In the genomic region with DNA sequence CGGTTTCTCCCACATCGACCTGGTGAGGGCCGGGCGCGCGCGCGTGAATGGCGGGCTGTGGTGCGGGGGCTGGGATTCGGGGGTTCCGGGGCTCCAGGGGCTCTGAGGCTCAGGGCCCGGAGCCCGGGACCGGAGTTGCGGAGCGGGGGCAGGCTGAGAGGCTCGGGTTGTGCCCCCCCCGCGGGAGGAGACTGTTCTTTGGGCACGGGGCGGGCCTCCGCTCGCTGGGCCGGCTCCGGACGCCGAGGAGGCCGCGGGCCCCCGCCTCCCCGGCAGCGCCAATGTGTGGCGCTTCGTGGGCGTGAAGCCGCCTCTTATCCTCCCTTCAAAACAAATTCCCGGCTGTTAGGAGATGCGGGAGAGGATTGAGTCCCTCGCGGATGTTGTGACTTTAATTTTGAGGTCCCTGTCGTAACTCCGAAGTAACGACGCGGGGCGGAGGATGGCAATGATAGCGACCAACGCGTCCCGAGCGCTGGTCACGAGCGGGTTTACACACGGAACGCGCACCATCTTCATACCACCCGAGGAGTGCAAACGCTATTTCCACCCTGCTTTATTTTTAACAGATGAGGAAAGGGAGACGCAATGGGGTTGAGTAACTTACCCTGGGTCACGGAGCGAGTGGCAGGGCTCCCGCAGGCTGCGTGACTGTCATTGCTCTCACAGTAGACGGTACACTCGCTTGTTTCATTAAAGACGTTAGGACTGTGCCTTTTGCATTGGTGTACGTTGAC, we compare ENCODE assay signal across 1 cellular context.
TF ChIP-seq lines count a peak whose summit lies in the region.

No MANE protein-coding gene starts in this region.

TF ChIP-seq in K562, 482 proteins besides CTCF, POLR2A, EP300 and RAD21 (continues in another document):
- TF ChIP-seq FOXJ2 (tag; IDR thresholded peaks at IDR 0.05) (0 out of 2 replicates have a peak, but pooled peaks have one; percentile 45), PHF8 (IDR thresholded peaks at IDR 0.05; ENCODE audit: borderline replicate concordance, low read length) (peak; percentile 14; the same call in 1 of the 2 replicates), HNRNPL (IDR thresholded peaks at IDR 0.05; ENCODE audit: low read depth, low read length) (0 out of 2 replicates have a peak, but pooled peaks have one; percentile 4), ATF1 (CRISPR knock-in tag; IDR thresholded peaks at IDR 0.05) (no peak), ATF1 (tag; IDR thresholded peaks at IDR 0.05) (peak; percentile 33; the same call in 1 of the 2 replicates), PKNOX1 (IDR thresholded peaks at IDR 0.05) (no peak), HBP1 (CRISPR knock-in tag; IDR thresholded peaks at IDR 0.05) (no peak), U2AF1 (optimal IDR thresholded peaks at IDR 0.05; ENCODE audit: low read depth, low read length) (peak; percentile 58), BCOR (IDR thresholded peaks at IDR 0.05) (no peak), POLR2H (tag; IDR thresholded peaks at IDR 0.05; ENCODE audit: low read depth) (peak; percentile 14; the same call in 1 of the 2 replicates), SIN3A (IDR thresholded peaks at IDR 0.05; ENCODE audit: borderline replicate concordance in 2 of 2, control insufficient read depth in 1 of 2, low read depth in 2 of 2, low read length in 2 of 2) (peak in 1 of 2 experiments; percentile 68; a peak in 1 of 4 replicates), HDAC1 (IDR thresholded peaks at IDR 0.05) (peak in 1 of 2 experiments; percentile 20; a peak in 2 of 4 replicates), ZNF740 (CRISPR knock-in tag; IDR thresholded peaks at IDR 0.05) (0 out of 2 replicates have a peak, but pooled peaks have one; percentile 56), ZNF740 (tag; IDR thresholded peaks at IDR 0.05) (peak in 1 of 2 experiments; percentile 63; a peak in 1 of 4 replicates), GABPA (tag; conservative IDR thresholded peaks at IDR 0.05; ENCODE audit: low read depth) (peak; percentile 91), STAT6 (CRISPR knock-in tag; IDR thresholded peaks at IDR 0.05) (0 out of 2 replicates have a peak, but pooled peaks have one; percentile 28), HMGXB4 (CRISPR knock-in tag; IDR thresholded peaks at IDR 0.05) (peak; percentile 37; the same call in 1 of the 2 replicates), NELFE (IDR thresholded peaks at IDR 0.05; ENCODE audit: insufficient read depth, insufficient read length) (no peak), NFRKB (IDR thresholded peaks at IDR 0.05; ENCODE audit: low read depth) (0 out of 2 replicates have a peak, but pooled peaks have one; percentile 2), RBBP5 (IDR thresholded peaks at IDR 0.05; ENCODE audit: borderline replicate concordance, insufficient read depth, low read length, poor library complexity, severe bottlenecking) (peak; percentile 62), EP400 (IDR thresholded peaks at IDR 0.05) (peak; percentile 58; the same call in 1 of the 2 replicates), ZBTB11 (CRISPR knock-in tag; IDR thresholded peaks at IDR 0.05) (peak in 1 of 3 experiments; percentile 84; a peak in 2 of 6 replicates)
- TF ChIP-seq, protein P1, sequence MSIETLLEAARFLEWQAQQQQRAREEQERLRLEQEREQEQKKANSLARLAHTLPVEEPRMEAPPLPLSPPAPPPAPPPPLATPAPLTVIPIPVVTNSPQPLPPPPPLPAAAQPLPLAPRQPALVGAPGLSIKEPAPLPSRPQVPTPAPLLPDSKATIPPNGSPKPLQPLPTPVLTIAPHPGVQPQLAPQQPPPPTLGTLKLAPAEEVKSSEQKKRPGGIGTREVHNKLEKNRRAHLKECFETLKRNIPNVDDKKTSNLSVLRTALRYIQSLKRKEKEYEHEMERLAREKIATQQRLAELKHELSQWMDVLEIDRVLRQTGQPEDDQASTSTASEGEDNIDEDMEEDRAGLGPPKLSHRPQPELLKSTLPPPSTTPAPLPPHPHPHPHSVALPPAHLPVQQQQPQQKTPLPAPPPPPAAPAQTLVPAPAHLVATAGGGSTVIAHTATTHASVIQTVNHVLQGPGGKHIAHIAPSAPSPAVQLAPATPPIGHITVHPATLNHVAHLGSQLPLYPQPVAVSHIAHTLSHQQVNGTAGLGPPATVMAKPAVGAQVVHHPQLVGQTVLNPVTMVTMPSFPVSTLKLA (conservative IDR thresholded peaks at IDR 0.05): peak; percentile 59; a peak in 2 of 4 replicates
- TF ChIP-seq, protein P2, sequence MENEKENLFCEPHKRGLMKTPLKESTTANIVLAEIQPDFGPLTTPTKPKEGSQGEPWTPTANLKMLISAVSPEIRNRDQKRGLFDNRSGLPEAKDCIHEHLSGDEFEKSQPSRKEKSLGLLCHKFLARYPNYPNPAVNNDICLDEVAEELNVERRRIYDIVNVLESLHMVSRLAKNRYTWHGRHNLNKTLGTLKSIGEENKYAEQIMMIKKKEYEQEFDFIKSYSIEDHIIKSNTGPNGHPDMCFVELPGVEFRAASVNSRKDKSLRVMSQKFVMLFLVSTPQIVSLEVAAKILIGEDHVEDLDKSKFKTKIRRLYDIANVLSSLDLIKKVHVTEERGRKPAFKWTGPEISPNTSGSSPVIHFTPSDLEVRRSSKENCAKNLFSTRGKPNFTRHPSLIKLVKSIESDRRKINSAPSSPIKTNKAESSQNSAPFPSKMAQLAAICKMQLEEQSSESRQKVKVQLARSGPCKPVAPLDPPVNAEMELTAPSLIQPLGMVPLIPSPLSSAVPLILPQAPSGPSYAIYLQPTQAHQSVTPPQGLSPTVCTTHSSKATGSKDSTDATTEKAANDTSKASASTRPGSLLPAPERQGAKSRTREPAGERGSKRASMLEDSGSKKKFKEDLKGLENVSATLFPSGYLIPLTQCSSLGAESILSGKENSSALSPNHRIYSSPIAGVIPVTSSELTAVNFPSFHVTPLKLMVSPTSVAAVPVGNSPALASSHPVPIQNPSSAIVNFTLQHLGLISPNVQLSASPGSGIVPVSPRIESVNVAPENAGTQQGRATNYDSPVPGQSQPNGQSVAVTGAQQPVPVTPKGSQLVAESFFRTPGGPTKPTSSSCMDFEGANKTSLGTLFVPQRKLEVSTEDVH (IDR thresholded peaks at IDR 0.05; ENCODE audit: low read depth, partially characterized antibody): peak; percentile 54
- TF ChIP-seq, protein P3, sequence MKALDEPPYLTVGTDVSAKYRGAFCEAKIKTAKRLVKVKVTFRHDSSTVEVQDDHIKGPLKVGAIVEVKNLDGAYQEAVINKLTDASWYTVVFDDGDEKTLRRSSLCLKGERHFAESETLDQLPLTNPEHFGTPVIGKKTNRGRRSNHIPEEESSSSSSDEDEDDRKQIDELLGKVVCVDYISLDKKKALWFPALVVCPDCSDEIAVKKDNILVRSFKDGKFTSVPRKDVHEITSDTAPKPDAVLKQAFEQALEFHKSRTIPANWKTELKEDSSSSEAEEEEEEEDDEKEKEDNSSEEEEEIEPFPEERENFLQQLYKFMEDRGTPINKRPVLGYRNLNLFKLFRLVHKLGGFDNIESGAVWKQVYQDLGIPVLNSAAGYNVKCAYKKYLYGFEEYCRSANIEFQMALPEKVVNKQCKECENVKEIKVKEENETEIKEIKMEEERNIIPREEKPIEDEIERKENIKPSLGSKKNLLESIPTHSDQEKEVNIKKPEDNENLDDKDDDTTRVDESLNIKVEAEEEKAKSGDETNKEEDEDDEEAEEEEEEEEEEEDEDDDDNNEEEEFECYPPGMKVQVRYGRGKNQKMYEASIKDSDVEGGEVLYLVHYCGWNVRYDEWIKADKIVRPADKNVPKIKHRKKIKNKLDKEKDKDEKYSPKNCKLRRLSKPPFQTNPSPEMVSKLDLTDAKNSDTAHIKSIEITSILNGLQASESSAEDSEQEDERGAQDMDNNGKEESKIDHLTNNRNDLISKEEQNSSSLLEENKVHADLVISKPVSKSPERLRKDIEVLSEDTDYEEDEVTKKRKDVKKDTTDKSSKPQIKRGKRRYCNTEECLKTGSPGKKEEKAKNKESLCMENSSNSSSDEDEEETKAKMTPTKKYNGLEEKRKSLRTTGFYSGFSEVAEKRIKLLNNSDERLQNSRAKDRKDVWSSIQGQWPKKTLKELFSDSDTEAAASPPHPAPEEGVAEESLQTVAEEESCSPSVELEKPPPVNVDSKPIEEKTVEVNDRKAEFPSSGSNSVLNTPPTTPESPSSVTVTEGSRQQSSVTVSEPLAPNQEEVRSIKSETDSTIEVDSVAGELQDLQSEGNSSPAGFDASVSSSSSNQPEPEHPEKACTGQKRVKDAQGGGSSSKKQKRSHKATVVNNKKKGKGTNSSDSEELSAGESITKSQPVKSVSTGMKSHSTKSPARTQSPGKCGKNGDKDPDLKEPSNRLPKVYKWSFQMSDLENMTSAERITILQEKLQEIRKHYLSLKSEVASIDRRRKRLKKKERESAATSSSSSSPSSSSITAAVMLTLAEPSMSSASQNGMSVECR (CRISPR knock-in tag; IDR thresholded peaks at IDR 0.05): peak; percentile 68; the same call in 1 of the 2 replicates
